Comparison of ENCODE assay signal across 8 cellular contexts in the genomic region with DNA sequence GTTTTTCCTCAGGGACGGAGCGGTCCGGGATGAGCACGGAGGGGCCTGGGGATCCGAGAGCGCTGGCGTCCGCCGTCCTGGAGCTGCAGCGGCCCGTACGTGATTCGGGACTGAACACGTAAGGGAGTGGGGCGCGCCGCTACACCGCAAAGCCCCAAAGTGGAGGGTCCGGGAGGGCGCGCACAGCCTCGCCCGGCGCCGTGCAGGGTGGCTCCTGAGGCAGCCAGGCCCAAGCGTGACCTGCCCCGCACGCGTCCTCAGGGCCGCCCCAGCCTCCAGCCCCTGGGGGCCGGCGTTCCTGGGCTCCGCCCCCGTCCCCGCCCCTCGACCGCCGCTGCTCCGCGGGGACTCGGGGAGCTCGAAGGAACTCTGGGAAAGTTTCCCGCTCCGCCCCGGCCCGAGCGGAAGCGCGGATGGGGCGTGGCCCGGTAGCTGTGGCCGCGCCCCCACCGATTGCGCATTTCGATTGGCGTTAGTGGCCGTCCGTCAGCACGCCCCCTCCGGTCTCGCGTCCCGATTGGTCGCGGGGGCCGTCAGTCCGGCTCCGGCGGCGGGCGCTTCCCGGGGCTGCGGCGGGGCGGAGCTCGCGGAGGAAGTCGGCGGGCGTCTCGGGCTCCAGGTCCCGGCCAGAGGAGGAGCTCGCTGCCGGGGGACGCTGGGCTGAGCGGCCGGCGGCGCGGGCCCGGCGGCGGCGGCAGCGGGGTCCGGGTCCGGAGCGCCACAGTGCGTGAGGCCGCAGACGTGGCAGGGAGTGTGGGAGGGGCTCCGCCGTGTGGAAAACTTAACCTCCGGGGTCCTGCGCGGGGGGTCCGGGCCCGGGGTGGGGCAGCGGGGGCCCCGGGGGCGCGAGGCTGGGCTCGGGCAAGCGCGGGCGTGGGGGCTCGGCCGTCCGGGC. TPM values are rescaled to one million over a fixed set of nuclear protein-coding genes. Genes with fewer than 3 reads are reported as not detected.
A peak's percentile ranks its signal among the peaks of the same experiment; 100 is the strongest.
DNase-seq lines count a peak whose midpoint lies in the region; ATAC-seq and TF ChIP-seq lines count a peak whose summit lies in the region.

A gene (minus strand): TSS at position 270 of the 895 bp plus-strand sequence. CDS start 539 bp downstream, outside the sequence.
A gene (plus strand): TSS at position 620 of the 895 bp plus-strand sequence. CDS start 103 bp downstream, at position 723.

- ATAC-seq in stimulated activated naive CD8-positive, alpha-beta T cell treated with anti-CD3 and anti-CD28 coated beads, Interleukin-15, amount 100 ng/mL, for 72 hours: peak; percentile 87

- H3K79me2 ChIP-seq in H9 (ENCODE audit: insufficient read depth, low read length) (peaks cover 8% of the 10 kb centered on the region; the same call in 1 of the 2 replicates), neural cell (replicated peaks; ENCODE audit: insufficient read depth, low read length) (peaks cover 40% of the 10 kb centered on the region)

- H3K9me2 ChIP-seq in neural cell (ENCODE audit: insufficient read depth, low read length): no peaks in the 10 kb centered on the region

- H3K36me3 Mint-ChIP-seq in H9 (ENCODE audit: insufficient read depth in 1 of 3, low read depth in 3 of 3): peaks cover 24 to 52% (median 46%) of the 10 kb centered on the region in 3 experiments

- H3K56ac ChIP-seq in H9 (ENCODE audit: insufficient read length, low read depth, low read length): no peak within 1 kb of the TSS

- H3K27ac Mint-ChIP-seq in H9: peak within 1 kb of the TSS; percentile 55 to 90 (median 88)
- H3K27ac Mint-ChIP-seq in stimulated activated naive CD8-positive, alpha-beta T cell treated with anti-CD3 and anti-CD28 coated beads, Interleukin-15, amount 100 ng/mL, for 72 hours: peak within 1 kb of the TSS; percentile 75 to 88

- H4K5ac ChIP-seq in H9 (ENCODE audit: insufficient read length, low read depth, low read length): no peak within 1 kb of the TSS

- peak; percentile 97 for TF ChIP-seq POLR2A in Raji (IDR thresholded peaks at IDR 0.05; ENCODE audit: insufficient read depth, low read depth, low read length)

- peaks cover 9% of the 10 kb centered on the region for H3K36me3 ChIP-seq in ES-I3 (ENCODE audit: insufficient read depth, low read length)
- peaks cover 6% of the 10 kb centered on the region for H3K36me3 ChIP-seq in neural cell (ENCODE audit: insufficient read depth, low read length)

- H2BK120ac ChIP-seq in H9 (ENCODE audit: low read depth, low read length, poor library complexity, severe bottlenecking): no peak within 1 kb of the TSS

- no peak within 1 kb of the TSS for H2BK15ac ChIP-seq in H9 (ENCODE audit: low read depth, low read length)

- no peaks in the 10 kb centered on the region for H3K27me3 ChIP-seq in H9 (ENCODE audit: insufficient read depth, low read length)
- no peaks in the 10 kb centered on the region for H3K27me3 ChIP-seq in neural cell (ENCODE audit: insufficient read depth, low read depth, low read length)

- no peak within 1 kb of the TSS for H4K8ac ChIP-seq in H9 (replicated peaks; ENCODE audit: insufficient read length, low read depth, low read length)

- H3K4me1 ChIP-seq in ES-I3 (ENCODE audit: insufficient read depth, low read length) (peaks cover 10% of the 10 kb centered on the region; the same call in 1 of the 2 replicates), H9 (ENCODE audit: insufficient read depth, low read length) (peaks cover 5% of the 10 kb centered on the region; the same call in 1 of the 2 replicates)

- no peak within 1 kb of the TSS for H2AFZ ChIP-seq in H9 (ENCODE audit: low read length)
- peak within 1 kb of the TSS; percentile 65 for H2AFZ ChIP-seq in neural cell (ENCODE audit: low read depth, low read length)

- DNase-seq in H9 (peak; percentile 98), M059J (ENCODE audit: low read depth) (peak; percentile 89), activated gamma-delta T cell (lab: John Stamatoyannopoulos, UW) (peak; percentile 97), fibroblast of villous mesenchyme (ENCODE audit: low read depth) (peak; percentile 99)
- peak; percentile 97 to 98 for DNase-seq in stimulated activated naive CD8-positive, alpha-beta T cell treated with anti-CD3 and anti-CD28 coated beads, Interleukin-15, amount 100 ng/mL, for 72 hours

- H3K9me3 ChIP-seq in ES-I3 (ENCODE audit: control insufficient read depth, insufficient read depth, low read length): no peaks in the 10 kb centered on the region
- no peaks in the 10 kb centered on the region for H3K9me3 ChIP-seq in H9 (ENCODE audit: control insufficient read depth, low read depth, low read length)
- H3K9me3 ChIP-seq in neural cell (ENCODE audit: low read length): no peaks in the 10 kb centered on the region

- no peaks in the 10 kb centered on the region for H3K27me3 Mint-ChIP-seq in H9 (ENCODE audit: low read depth)
- H3K27me3 Mint-ChIP-seq in stimulated activated naive CD8-positive, alpha-beta T cell treated with anti-CD3 and anti-CD28 coated beads, Interleukin-15, amount 100 ng/mL, for 72 hours: no peaks in the 10 kb centered on the region

- TF ChIP-seq RAD21 in neural cell (conservative IDR thresholded peaks at IDR 0.05): peak; percentile 6

- H3K23me2 ChIP-seq in H9 (ENCODE audit: insufficient read length, low read depth, low read length, poor library complexity, severe bottlenecking): peaks cover 9% of the 10 kb centered on the region

- no peak within 1 kb of the TSS for H3K4ac ChIP-seq in H9 (ENCODE audit: low read depth, low read length)

- H2BK5ac ChIP-seq in H9 (ENCODE audit: insufficient read length, low read length): no peak within 1 kb of the TSS

- no peaks in the 10 kb centered on the region for H3F3A ChIP-seq in neural cell (ENCODE audit: insufficient read depth, low read length, poor library complexity, severe bottlenecking)

- no peak within 1 kb of the TSS for H2BK20ac ChIP-seq in H9 (ENCODE audit: low read depth, low read length, poor library complexity, severe bottlenecking)

- no CpG with 5 or more reads among the region's 120 CpGs for WGBS in H9 (ENCODE audit: extremely low coverage, insufficient read length, low lambda C conversion rate)

- H3K9ac ChIP-seq in ES-I3 (ENCODE audit: low read depth, low read length) (peak within 1 kb of the TSS; percentile 90), H9 (ENCODE audit: extremely low read depth, insufficient read length, low read length) (peak within 1 kb of the TSS; percentile 57), neural cell (ENCODE audit: low read length) (peak within 1 kb of the TSS; percentile 82)

- H3K79me1 ChIP-seq in H9 (ENCODE audit: insufficient read depth, low read depth, low read length, poor library complexity, severe bottlenecking): no peaks in the 10 kb centered on the region

- H3K14ac ChIP-seq in H9 (ENCODE audit: insufficient read depth, low read length): peak within 1 kb of the TSS; percentile 75

- no peak within 1 kb of the TSS for H3K27ac ChIP-seq in H9 (ENCODE audit: insufficient read length, low read depth, low read length)
- H3K27ac ChIP-seq in neural cell (ENCODE audit: low read length): peak within 1 kb of the TSS; percentile 63

- no peak within 1 kb of the TSS for H3K23ac ChIP-seq in H9 (ENCODE audit: insufficient read length, low read depth, low read length)

- TF ChIP-seq CTCF in H9 (conservative IDR thresholded peaks at IDR 0.05) (no peak), fibroblast of villous mesenchyme (IDR thresholded peaks at IDR 0.05; ENCODE audit: insufficient read depth, low read depth, low read length) (no peak), neural cell (IDR thresholded peaks at IDR 0.05; ENCODE audit: poor library complexity, severe bottlenecking) (peak; percentile 50)

- H2AK5ac ChIP-seq in H9 (ENCODE audit: insufficient read length, low read length): no peak within 1 kb of the TSS

- no peaks in the 10 kb centered on the region for H3K9me3 Mint-ChIP-seq in H9
- H3K9me3 Mint-ChIP-seq in stimulated activated naive CD8-positive, alpha-beta T cell treated with anti-CD3 and anti-CD28 coated beads, Interleukin-15, amount 100 ng/mL, for 72 hours: no peaks in the 10 kb centered on the region

- peak within 1 kb of the TSS; percentile 84 for H3K4me2 ChIP-seq in H9 (ENCODE audit: insufficient read depth, insufficient read length, low read length)
- H3K4me2 ChIP-seq in neural cell (ENCODE audit: low read length): peak within 1 kb of the TSS; percentile 95

- H3K18ac ChIP-seq in H9 (ENCODE audit: insufficient read length, low read depth, low read length): no peak within 1 kb of the TSS

- H4K20me1 ChIP-seq in H9 (ENCODE audit: control insufficient read depth, insufficient read depth, insufficient read length): no peaks in the 10 kb centered on the region
- H4K20me1 ChIP-seq in neural cell (ENCODE audit: insufficient read depth): no peaks in the 10 kb centered on the region

- TF ChIP-seq EP300 in neural cell (conservative IDR thresholded peaks at IDR 0.05; ENCODE audit: poor library complexity, severe bottlenecking): peak; percentile 27

- H3K4me3 ChIP-seq in fibroblast of villous mesenchyme (ENCODE audit: low read depth, low read length) (peak within 1 kb of the TSS; percentile 88), neural cell (ENCODE audit: low read length) (peak within 1 kb of the TSS; percentile 97)

- H2BK12ac ChIP-seq in H9 (ENCODE audit: insufficient read length, low read depth, low read length): no peak within 1 kb of the TSS

- peaks cover 24 to 30% of the 10 kb centered on the region in 2 experiments for H3K4me1 Mint-ChIP-seq in H9
- H3K4me1 Mint-ChIP-seq in stimulated activated naive CD8-positive, alpha-beta T cell treated with anti-CD3 and anti-CD28 coated beads, Interleukin-15, amount 100 ng/mL, for 72 hours: peaks cover 63% of the 10 kb centered on the region

- peak within 1 kb of the TSS; percentile 87 to 97 for H3K4me3 Mint-ChIP-seq in H9
- peak within 1 kb of the TSS; percentile 88 to 98 for H3K4me3 Mint-ChIP-seq in stimulated activated naive CD8-positive, alpha-beta T cell treated with anti-CD3 and anti-CD28 coated beads, Interleukin-15, amount 100 ng/mL, for 72 hours

- H4K91ac ChIP-seq in H9 (ENCODE audit: insufficient read length, low read depth, low read length): no peak within 1 kb of the TSS

- H3T11ph ChIP-seq in H9 (ENCODE audit: low read length): no peak within 1 kb of the TSS

TF ChIP-seq in neural cell, 6 proteins besides CTCF, POLR2A, EP300 and RAD21 (continues in another document):
- TF ChIP-seq EZH2 (IDR thresholded peaks at IDR 0.05; ENCODE audit: borderline replicate concordance, insufficient read depth, low read length, poor library complexity, severe bottlenecking): no peak
- peak; percentile 83 for TF ChIP-seq MXI1 (conservative IDR thresholded peaks at IDR 0.05; ENCODE audit: poor library complexity, severe bottlenecking)
- no peak for TF ChIP-seq TAF1 (IDR thresholded peaks at IDR 0.05; ENCODE audit: low read depth)
- no peak for TF ChIP-seq SMC3 (conservative IDR thresholded peaks at IDR 0.05; ENCODE audit: poor library complexity)
- peak; percentile 68 for TF ChIP-seq POLR2AphosphoS5 (IDR thresholded peaks at IDR 0.05)

RNA-seq across cellular contexts. Expression of the first gene that starts in this region (rescaled TPM):
- 9.2 and 11.4 TPM in 2 replicates for total RNA-seq in H9 (2021)
- 1.6 and 3.7 TPM in 2 replicates for total RNA-seq in M059J (2014; rRNA removed; shearing (Covaris generic))
- 4.7 and 9.3 TPM in 2 replicates for total RNA-seq in fibroblast of villous mesenchyme
- polyA plus RNA-seq in neural cell: 11.0 and 14.2 TPM in 2 replicates
- polyA minus RNA-seq in neural cell: 12.0 and 13.6 TPM in 2 replicates

RNA-seq across cellular contexts. Expression of the second gene that starts in this region (rescaled TPM):
- total RNA-seq in H9 (2021) (50.8 and 52.2 TPM in 2 replicates), fibroblast of villous mesenchyme (78.9 and 91.5 TPM in 2 replicates)
- total RNA-seq in M059J (2014; rRNA removed; shearing (Covaris generic)): 32.3 and 51.9 TPM in 2 replicates
- polyA plus RNA-seq in neural cell: 41.1 and 48.1 TPM in 2 replicates
- polyA minus RNA-seq in neural cell: 56.5 and 70.4 TPM in 2 replicates
